In the genomic region with DNA sequence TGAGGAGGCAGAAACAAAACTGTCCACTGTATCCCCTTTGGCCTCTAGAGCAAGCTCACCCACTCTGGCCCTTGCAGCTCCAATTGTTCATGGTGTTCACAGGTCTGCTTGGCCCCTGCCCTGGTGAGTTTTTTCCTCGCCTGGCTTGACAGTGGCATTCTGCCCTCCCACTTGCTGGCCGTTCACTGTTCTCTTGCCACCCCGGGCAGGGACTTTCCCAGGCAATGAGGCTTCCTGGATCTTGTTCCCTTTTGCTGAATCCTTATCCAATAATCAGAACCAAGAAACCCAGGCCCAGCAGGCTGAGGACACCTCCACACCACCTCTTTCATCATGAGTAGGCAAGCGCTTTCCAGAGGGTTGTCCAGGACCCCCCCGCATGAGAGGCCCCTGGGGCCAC, we compare ENCODE assay signal across 15 cellular contexts. TPM values are rescaled to one million over a fixed set of nuclear protein-coding genes. Genes with fewer than 3 reads are reported as not detected.
DNase-seq lines count a peak whose midpoint lies in the region; ATAC-seq and TF ChIP-seq lines count a peak whose summit lies in the region.
"Had no signal": no experiment of that assay in that cellular context is flagged by ENCODE, and none has a peak within 500 bp of the region (broad histone marks: within the 10 kb centered on the region; RNA-seq: fewer than 3 reads in every experiment).

No MANE protein-coding gene starts in this region.

- H3K27me3 ChIP-seq in RWPE2 (ENCODE audit: insufficient read depth, poor library complexity, severe bottlenecking) (no peaks in the 10 kb centered on the region), stomach (no peaks in the 10 kb centered on the region)
- H3K27me3 ChIP-seq: BE2C, SJCRH30 had no signal

- H3K4me3 Mint-ChIP-seq in CD14-positive monocyte, result no peak overlapping the region
- H3K4me3 Mint-ChIP-seq: CD8-positive, alpha-beta memory T cell had no signal

- H3K27ac Mint-ChIP-seq in CD14-positive monocyte, result no peak overlapping the region
- H3K27ac Mint-ChIP-seq: CD8-positive, alpha-beta memory T cell had no signal

- H3K4me1 ChIP-seq in RWPE2 (ENCODE audit: insufficient read depth, poor library complexity, severe bottlenecking) (peaks cover 13% of the 10 kb centered on the region), stomach (peaks cover 0 to 51% (median 26%) of the 10 kb centered on the region in 4 donors)

- no peak for TF ChIP-seq EP300 in stomach (IDR thresholded peaks at IDR 0.05)

- peaks cover 0 to 2% (median 1%) of the 10 kb centered on the region in 3 donors for H3K27me3 Mint-ChIP-seq in CD14-positive monocyte (ENCODE audit: low read depth in 3 of 3)

- H3K4me1 Mint-ChIP-seq in CD14-positive monocyte, result peaks cover 4% of the 10 kb centered on the region
- H3K4me1 Mint-ChIP-seq: CD8-positive, alpha-beta memory T cell had no signal

- DNase-seq in M059J (ENCODE audit: low read depth) (peak; percentile 47), RWPE2 (ENCODE audit: low spot score) (no peak), kidney glomerular epithelial cell (lab: John Stamatoyannopoulos, UW) (peak; percentile 12), stomach (peak; percentile 81), CD14-positive monocyte (ENCODE audit: low spot score) (no peak), germinal center (ENCODE audit: low spot score) (no peak)
- DNase-seq: BE2C; CD8-positive, alpha-beta memory T cell; Kasumi-1; NCI-H1417 treated with DMSO at 0.1 percent for 48 hours; NCI-H2029; NCI-H510A; NCI-H82 had no signal

- TF ChIP-seq POLR2A in stomach (IDR thresholded peaks at IDR 0.05), result no peak

- H3K27ac ChIP-seq in RWPE2 (ENCODE audit: poor library complexity, severe bottlenecking), result peak overlapping the region; percentile 20
- peak overlapping the region in 3 of 5 donors; percentile 10 to 88 (median 11) for H3K27ac ChIP-seq in stomach
- H3K27ac ChIP-seq: SJCRH30 had no signal

- intact Hi-C loops in stomach (cut with DNase I; ENCODE audit: low total_unique reads) (no loop called here), CD14-positive monocyte (cut with micrococcal nuclease) (no loop called here)

- no peaks in the 10 kb centered on the region for H3K36me3 ChIP-seq in RWPE2 (ENCODE audit: low read depth)
- no peaks in the 10 kb centered on the region for H3K36me3 ChIP-seq in stomach
- H3K36me3 ChIP-seq: BE2C had no signal

- H3K4me3 ChIP-seq in RWPE2 (ENCODE audit: severe bottlenecking) (no peak overlapping the region), stomach (no peak overlapping the region)
- H3K4me3 ChIP-seq: SJCRH30 had no signal

- H3K9me3 ChIP-seq in RWPE2 (ENCODE audit: severe bottlenecking), result no peaks in the 10 kb centered on the region
- peaks cover 0 to 6% (median 2%) of the 10 kb centered on the region in 4 donors for H3K9me3 ChIP-seq in stomach
- H3K9me3 ChIP-seq: BE2C had no signal

- TF ChIP-seq CTCF in RWPE2 (IDR thresholded peaks at IDR 0.05; ENCODE audit: poor library complexity, severe bottlenecking) (no peak), stomach (IDR thresholded peaks at IDR 0.05) (no peak), CD14-positive monocyte (IDR thresholded peaks at IDR 0.05) (no peak)

- H3K9me3 Mint-ChIP-seq in CD14-positive monocyte, result peaks cover 3 to 19% (median 15%) of the 10 kb centered on the region in 7 donors

- H3K36me3 Mint-ChIP-seq in CD14-positive monocyte, result peaks cover 0 to 7% of the 10 kb centered on the region in 2 donors
- H3K36me3 Mint-ChIP-seq: CD8-positive, alpha-beta memory T cell had no signal

- 35 to 73% (median 55%) methylated on average over 3 to 5 of the region's 5 CpGs for WGBS in stomach, 5 donors

- ATAC-seq in RWPE2 (ENCODE audit: low read depth), result no peak
- no peak for ATAC-seq in HG03520 (IDR thresholded peaks at IDR 0.05; ENCODE audit: unreplicated experiment)

RNA-seq across cellular contexts. Expression of gene ZNF618, which starts 31.2 kb away (rescaled TPM):
- 4.6 and 5.7 TPM in 2 replicates for total RNA-seq in M059J (2014; rRNA removed; shearing (Covaris generic))
- 10 to 100 TPM in 3 of 5 donors, 1 to 10 TPM in 2; 2.3 to 19.8 (median 13.4) TPM for total RNA-seq in stomach
- polyA plus RNA-seq in stomach (1 to 10 TPM; 1.2 to 3.0 (median 1.5) TPM), CD14-positive monocyte (under 1 TPM; 0.53 to 0.78 TPM)

Comparison
In these comparisons a context has a peak if more than half of its experiments do, and no peak if none do; other contexts are left out.
1. DNase-seq: peak in M059J (single experiment), kidney glomerular epithelial cell (single experiment) and stomach (single experiment); none in RWPE2 (single experiment), CD14-positive monocyte (single experiment) and germinal center (single experiment).